21 cellular contexts compared by ENCODE assay signal in genomic region chr3:171972965-171973364, GRCh38.
DNase-seq lines count a peak whose midpoint lies in the region; ATAC-seq, FAIRE-seq and TF ChIP-seq lines count a peak whose summit lies in the region.
"Had no signal": no experiment of that assay in that cellular context is flagged by ENCODE, and none has a peak within 500 bp of the region (broad histone marks: within the 10 kb centered on the region; RNA-seq: fewer than 3 reads in every experiment).

No MANE protein-coding gene starts in this region.

- H3K36me3 Mint-ChIP-seq in glutamatergic neuron (ENCODE audit: unreplicated experiment), result no peaks in the 10 kb centered on the region

- H3K4me3 ChIP-seq in HEK293 (ENCODE audit: low read depth, low read length) (no peak overlapping the region), HepG2 (replicated peaks in 1 of 3; ENCODE audit: insufficient read depth in 1 of 3, low read depth in 2 of 3, low read length in 3 of 3) (no peak overlapping the region), testis (no peak overlapping the region)
- H3K4me3 ChIP-seq: Peyer's patch, thoracic aorta had no signal

- FAIRE-seq in HepG2 (lab: Jason Lieb, UNC), result no peak

- H3K36me3 ChIP-seq in HEK293 (ENCODE audit: control insufficient read depth in 2 of 2, insufficient read depth in 1 of 2, low read length in 2 of 2), result no peaks in the 10 kb centered on the region
- H3K36me3 ChIP-seq in HepG2 (replicated peaks in 1 of 2; ENCODE audit: control insufficient read depth in 1 of 2, insufficient read depth in 2 of 2, low read length in 2 of 2), result no peaks in the 10 kb centered on the region
- no peaks in the 10 kb centered on the region for H3K36me3 ChIP-seq in testis (ENCODE audit: low read depth, missing control alignments)
- H3K36me3 ChIP-seq: BE2C, Peyer's patch, thoracic aorta had no signal

- intact Hi-C loops in HepG2 (cut with micrococcal nuclease; ENCODE audit: unreplicated experiment), result no loop called here
- intact Hi-C loops in testis (cut with DNase I; ENCODE audit: low total_unique reads), result no loop called here

- peaks cover 2% of the 10 kb centered on the region for H3K27me3 Mint-ChIP-seq in glutamatergic neuron (ENCODE audit: unreplicated experiment)
- H3K27me3 Mint-ChIP-seq: dendritic cell treated with granulocyte-macrophage colony-stimulating factor and Interleukin-4, amounts not matched to agents 40 ng/mL and 50 ng/mL, for 4 days had no signal

- H3K9me3 ChIP-seq in HEK293 (ENCODE audit: control insufficient read depth, insufficient read depth, low read depth, low read length), result no peaks in the 10 kb centered on the region
- H3K9me3 ChIP-seq in HepG2 (ENCODE audit: low read length), result no peaks in the 10 kb centered on the region
- no peaks in the 10 kb centered on the region for H3K9me3 ChIP-seq in testis
- H3K9me3 ChIP-seq: BE2C, Peyer's patch, thoracic aorta had no signal

- no peaks in the 10 kb centered on the region for H3K79me2 ChIP-seq in HepG2 (ENCODE audit: insufficient read depth, low read length)

- no peak overlapping the region for H3K9ac ChIP-seq in HepG2 (ENCODE audit: insufficient read depth, low read depth, low read length)
- H3K9ac ChIP-seq: KMS-11 had no signal

- H3K27ac Mint-ChIP-seq in glutamatergic neuron (ENCODE audit: unreplicated experiment), result no peak overlapping the region
- H3K27ac Mint-ChIP-seq: dendritic cell treated with granulocyte-macrophage colony-stimulating factor and Interleukin-4, amounts not matched to agents 40 ng/mL and 50 ng/mL, for 4 days had no signal

- ATAC-seq in HepG2 (peak; percentile 38; the same call in 1 of the 3 replicates), HG02852 (IDR thresholded peaks at IDR 0.05; ENCODE audit: unreplicated experiment) (no peak)
- ATAC-seq: left colon had no signal

- DNase-seq in fibroblast of peridontal ligament (ENCODE audit: extremely low read depth), result peak; percentile 44
- DNase-seq in HepG2 (ENCODE audit: low spot score), result no peak
- DNase-seq in testis, result peak; percentile 44
- no peak for DNase-seq in retina
- DNase-seq in glutamatergic neuron, result no peak
- DNase-seq in LoVo (ENCODE audit: low spot score), result no peak
- DNase-seq: activated CD4-positive, alpha-beta T cell treated with anti-CD3 and anti-CD28 coated beads for 48 hours; activated naive CD4-positive, alpha-beta T cell treated with Interleukin-2 at 50 U/mL for 16 hours; BE2C; DMS 273 treated with DMSO at 0.1 percent for 48 hours; H7; left colon; NCI-H1105 treated with DMSO at 0.1 percent for 48 hours; NCI-H82; Peyer's patch had no signal

- no peak overlapping the region for H3K4me3 Mint-ChIP-seq in glutamatergic neuron (ENCODE audit: unreplicated experiment)
- H3K4me3 Mint-ChIP-seq: dendritic cell treated with granulocyte-macrophage colony-stimulating factor and Interleukin-4, amounts not matched to agents 40 ng/mL and 50 ng/mL, for 4 days had no signal

- BruUV-seq in HepG2 (replicated peaks; lab: Mats Ljungman, UMichigan), result no TSS peak

- POLR2A ChIA-PET in HEK293 (lab: Yijun Ruan, JAX) (no interaction called here), HepG2 (lab: Yijun Ruan, JAX) (no interaction called here)

- TF ChIP-seq EP300 in HepG2 (IDR thresholded peaks at IDR 0.05; ENCODE audit: low read depth in 2 of 2, low read length in 2 of 2) (no peak), HepG2 (CRISPR knock-in tag; IDR thresholded peaks at IDR 0.05; ENCODE audit: borderline replicate concordance) (no peak)

- WGBS in HepG2 (ENCODE audit: low lambda C conversion rate), result 63% methylated on average over 2 of the region's 2 CpGs
- 46 to 54% methylated on average over 2 of the region's 2 CpGs for WGBS in testis, 2 donors

- in situ Hi-C loops in HepG2 (cut with HindIII; ENCODE audit: extremely low pct_ligation_motif_present, low pct_unique_long_range_greater_than_20kb), result no loop called here

- H3K27ac ChIP-seq in HEK293 (ENCODE audit: extremely low read depth, low read depth, low read length) (no peak overlapping the region), HepG2 (ENCODE audit: extremely low read length, insufficient read depth, low read length) (no peak overlapping the region), testis (no peak overlapping the region)
- H3K27ac ChIP-seq: epithelial cell of prostate, KMS-11, Peyer's patch, thoracic aorta had no signal

- no peak overlapping the region for H3K4me2 ChIP-seq in HepG2 (ENCODE audit: low read depth, low read length)
- H3K4me2 ChIP-seq: KMS-11 had no signal

- CTCF ChIA-PET in HEK293 (lab: Yijun Ruan, JAX) (no interaction called here), HepG2 (lab: Yijun Ruan, JAX; ENCODE audit: low intra/inter-chr PET ratio, low total read pairs) (no interaction called here)

- TF ChIP-seq POLR2A in HepG2 (IDR thresholded peaks at IDR 0.05; ENCODE audit: insufficient read depth in 1 of 2, low read depth in 2 of 2, low read length in 2 of 2) (no peak), testis (IDR thresholded peaks at IDR 0.05) (no peak)

- no peaks in the 10 kb centered on the region for H3K27me3 ChIP-seq in HepG2 (ENCODE audit: control insufficient read depth in 1 of 2, insufficient read depth in 2 of 2, low read length in 2 of 2)
- H3K27me3 ChIP-seq in testis, result no peaks in the 10 kb centered on the region
- H3K27me3 ChIP-seq: BE2C, Peyer's patch had no signal

- TF ChIP-seq RAD21 in HepG2 (CRISPR knock-in tag; IDR thresholded peaks at IDR 0.05), result no peak

- H3K9me3 Mint-ChIP-seq in glutamatergic neuron (ENCODE audit: unreplicated experiment), result no peaks in the 10 kb centered on the region
- H3K9me3 Mint-ChIP-seq: dendritic cell treated with granulocyte-macrophage colony-stimulating factor and Interleukin-4, amounts not matched to agents 40 ng/mL and 50 ng/mL, for 4 days had no signal

- TF ChIP-seq CTCF in HEK293 (tag by site-specific recombination; IDR thresholded peaks at IDR 0.05), result no peak
- no peak for TF ChIP-seq CTCF in HepG2 (CRISPR knock-in tag; IDR thresholded peaks at IDR 0.05)
- TF ChIP-seq CTCF in testis (IDR thresholded peaks at IDR 0.05), result no peak
- TF ChIP-seq CTCF in glutamatergic neuron (IDR thresholded peaks at IDR 0.05; ENCODE audit: partially characterized antibody, unreplicated experiment), result no peak

- H4K20me1 ChIP-seq in HepG2 (ENCODE audit: insufficient read depth, low read length), result no peaks in the 10 kb centered on the region

- H3K4me1 Mint-ChIP-seq in glutamatergic neuron (ENCODE audit: low read depth, unreplicated experiment), result no peaks in the 10 kb centered on the region

- H2AFZ ChIP-seq in HepG2 (ENCODE audit: low read length), result no peak overlapping the region

- H3K4me1 ChIP-seq in HEK293 (ENCODE audit: control insufficient read depth, insufficient read depth, low read length) (no peaks in the 10 kb centered on the region), HepG2 (ENCODE audit: insufficient read depth, low read length) (peaks cover 71% of the 10 kb centered on the region), testis (no peaks in the 10 kb centered on the region)
- H3K4me1 ChIP-seq: BE2C, Peyer's patch had no signal

TF ChIP-seq in HepG2, 621 proteins besides CTCF, POLR2A, EP300 and RAD21:
- TF ChIP-seq CEBPB (IDR thresholded peaks at IDR 0.05; ENCODE audit: borderline replicate concordance, low read depth, low read length) (0 out of 2 replicates have a peak, but pooled peaks have one; percentile 10), ZNF232 (CRISPR knock-in tag; IDR thresholded peaks at IDR 0.05; ENCODE audit: borderline replicate concordance) (no peak)

Comparison
In these comparisons a context has a peak if more than half of its experiments do, and no peak if none do; other contexts are left out.
1. DNase-seq: peak in fibroblast of peridontal ligament (single experiment) and testis (single experiment); none in HepG2 (single experiment), retina (single experiment), glutamatergic neuron (single experiment) and LoVo (single experiment).
2. Of the 63 proteins assayed by ChIP-seq in both HepG2 and HEK293: peak only in HepG2: none; only in HEK293: PRDM10; in both: none; in neither: 62.